ENCODE assay signal across 12 cellular contexts in genomic region chr2:54588244-54588899, GRCh38.
DNase-seq lines count a peak whose midpoint lies in the region; ATAC-seq and TF ChIP-seq lines count a peak whose summit lies in the region.
"Had no signal": no experiment of that assay in that cellular context is flagged by ENCODE, and none has a peak within 500 bp of the region (broad histone marks: within the 10 kb centered on the region; RNA-seq: fewer than 3 reads in every experiment).

No MANE protein-coding gene starts in this region.

- CTCF ChIA-PET in activated naive CD4-positive, alpha-beta T cell treated with anti-CD3 and anti-CD28 coated beads, Interleukin-2, amount 10 ng/mL, durations not matched to agents 7 days and 5 days (lab: Charles Lee) = interaction anchor here (0.7 kb wide), 1 partner anchor 64 kb away, joined by 3 read pairs; no protein-coding TSS in a partner anchor
- CTCF ChIA-PET in IMR-90 (lab: Yijun Ruan, JAX) = no interaction called here

- H4K8ac ChIP-seq in IMR-90 (ENCODE audit: low read depth in 2 of 2, low read length in 2 of 2) = no peak overlapping the region

- H3K27ac Mint-ChIP-seq in activated naive CD4-positive, alpha-beta T cell treated with anti-CD3 and anti-CD28 coated beads, Interleukin-2, amount 10 ng/mL, durations not matched to agents 7 days and 5 days = peak overlapping the region; percentile 97
- H3K27ac Mint-ChIP-seq in stimulated activated naive B cell treated with anti-CD40 and anti-IgM and Interleukin-4, amounts not matched to agents 10 μg/mL and 1 μg/mL and 100 μg/mL, for 72 hours = peak overlapping the region; percentile 88

- H3K27me3 ChIP-seq in IMR-90 (ENCODE audit: control insufficient read depth, insufficient read depth, low read length) = no peaks in the 10 kb centered on the region
- no peaks in the 10 kb centered on the region for H3K27me3 ChIP-seq in effector memory CD4-positive, alpha-beta T cell (replicated peaks; ENCODE audit: control insufficient read depth, insufficient read depth, low read length, poor library complexity, severe bottlenecking)
- H3K27me3 ChIP-seq: brain microvascular endothelial cell had no signal

- no peak overlapping the region for H4K91ac ChIP-seq in IMR-90 (ENCODE audit: insufficient read depth, low read depth, low read length)

- H4K20me1 ChIP-seq in IMR-90 (ENCODE audit: insufficient read depth, low read length) = peaks cover 14% of the 10 kb centered on the region; the same call in 1 of the 2 replicates

- 0 out of 2 replicates have a peak overlapping the region, but pooled peaks have one; percentile 7 for H3K23ac ChIP-seq in IMR-90 (ENCODE audit: low read depth, low read length)

- H2AK5ac ChIP-seq in IMR-90 (ENCODE audit: low read depth, low read length) = peak overlapping the region; percentile 86

- no peak overlapping the region for H2BK120ac ChIP-seq in IMR-90 (ENCODE audit: low read depth, low read length)

- no peak overlapping the region for H2BK5ac ChIP-seq in IMR-90 (ENCODE audit: low read depth, low read length, poor library complexity, severe bottlenecking)

- no peak for TF ChIP-seq RAD21 in IMR-90 (IDR thresholded peaks at IDR 0.05; ENCODE audit: low read length)

- peaks cover 38% of the 10 kb centered on the region for H3K36me3 Mint-ChIP-seq in activated naive CD4-positive, alpha-beta T cell treated with anti-CD3 and anti-CD28 coated beads, Interleukin-2, amount 10 ng/mL, durations not matched to agents 7 days and 5 days
- peaks cover 7 to 13% of the 10 kb centered on the region in 2 donors for H3K36me3 Mint-ChIP-seq in stimulated activated naive B cell treated with anti-CD40 and anti-IgM and Interleukin-4, amounts not matched to agents 10 μg/mL and 1 μg/mL and 100 μg/mL, for 72 hours

- no peak overlapping the region for H3K4me3 Mint-ChIP-seq in activated naive CD4-positive, alpha-beta T cell treated with anti-CD3 and anti-CD28 coated beads, Interleukin-2, amount 10 ng/mL, durations not matched to agents 7 days and 5 days
- H3K4me3 Mint-ChIP-seq in stimulated activated naive B cell treated with anti-CD40 and anti-IgM and Interleukin-4, amounts not matched to agents 10 μg/mL and 1 μg/mL and 100 μg/mL, for 72 hours = no peak overlapping the region
- H3K4me3 Mint-ChIP-seq: CD14-positive monocyte had no signal

- no peak overlapping the region for H3K9ac ChIP-seq in IMR-90 (ENCODE audit: low read depth, low read length)

- dilution Hi-C loops in IMR-90 (cut with HindIII; ENCODE audit: low sequenced_read_pairs, unreplicated experiment) = no loop called here

- H2AK9ac ChIP-seq in IMR-90 (replicated peaks; ENCODE audit: low read depth, low read length, poor library complexity) = no peak overlapping the region

- H4K5ac ChIP-seq in IMR-90 (ENCODE audit: low read depth, low read length) = no peak overlapping the region

- no peak overlapping the region for H3K56ac ChIP-seq in IMR-90 (ENCODE audit: extremely low read depth, insufficient read depth, low read length)

- no peaks in the 10 kb centered on the region for H3K9me3 ChIP-seq in IMR-90 (ENCODE audit: control insufficient read depth, insufficient read depth, low read length)
- H3K9me3 ChIP-seq in effector memory CD4-positive, alpha-beta T cell (ENCODE audit: control insufficient read depth, low read length) = no peaks in the 10 kb centered on the region

- H3K27ac ChIP-seq in IMR-90 (ENCODE audit: insufficient read depth, low read length) = no peak overlapping the region
- H3K27ac ChIP-seq in effector memory CD4-positive, alpha-beta T cell (ENCODE audit: insufficient read depth, low read length, poor library complexity, severe bottlenecking) = peak overlapping the region; percentile 69
- no peak overlapping the region for H3K27ac ChIP-seq in caudate nucleus (ENCODE audit: low read depth, low read length)

- H3K4me1 Mint-ChIP-seq in activated naive CD4-positive, alpha-beta T cell treated with anti-CD3 and anti-CD28 coated beads, Interleukin-2, amount 10 ng/mL, durations not matched to agents 7 days and 5 days = peaks cover 96% of the 10 kb centered on the region
- H3K4me1 Mint-ChIP-seq in stimulated activated naive B cell treated with anti-CD40 and anti-IgM and Interleukin-4, amounts not matched to agents 10 μg/mL and 1 μg/mL and 100 μg/mL, for 72 hours = peaks cover 52 to 90% of the 10 kb centered on the region in 2 donors

- no peaks in the 10 kb centered on the region for H3K27me3 Mint-ChIP-seq in activated naive CD4-positive, alpha-beta T cell treated with anti-CD3 and anti-CD28 coated beads, Interleukin-2, amount 10 ng/mL, durations not matched to agents 7 days and 5 days
- no peaks in the 10 kb centered on the region for H3K27me3 Mint-ChIP-seq in stimulated activated naive B cell treated with anti-CD40 and anti-IgM and Interleukin-4, amounts not matched to agents 10 μg/mL and 1 μg/mL and 100 μg/mL, for 72 hours

- no peak overlapping the region for H3K18ac ChIP-seq in IMR-90 (ENCODE audit: low read depth, low read length)

- no peak for DNase-seq in activated naive CD4-positive, alpha-beta T cell treated with anti-CD3 and anti-CD28 coated beads, Interleukin-2, amount 10 ng/mL, durations not matched to agents 7 days and 5 days
- no peak for DNase-seq in activated naive CD4-positive, alpha-beta T cell treated with Interleukin-2 at 50 U/mL for 16 hours
- DNase-seq in IMR-90 (no peak), caudate nucleus (lab: John Stamatoyannopoulos, UW) (no peak), KBM-7 (no peak)
- DNase-seq in effector memory CD4-positive, alpha-beta T cell = no peak
- no peak for DNase-seq in stimulated activated naive B cell treated with anti-CD40 and anti-IgM and Interleukin-4, amounts not matched to agents 10 μg/mL and 1 μg/mL and 100 μg/mL, for 72 hours
- DNase-seq in central memory CD4-positive, alpha-beta T cell = no peak
- DNase-seq: brain microvascular endothelial cell; stimulated activated CD4-positive, alpha-beta T cell treated with anti-CD3 and anti-CD28 coated beads, Interleukin-12 subunit alpha, Interleukin-12 subunit beta, amount 100 ng/mL, for 4 hours; substantia nigra had no signal

- intact Hi-C loops in IMR-90 (cut with micrococcal nuclease) = loop anchor here (2.0 kb wide), 1 partner anchor 14 kb away; no protein-coding TSS in a partner anchor

- H3K79me1 ChIP-seq in IMR-90 (ENCODE audit: low read depth in 1 of 2, low read length in 2 of 2) = peaks cover 53 to 79% of the 10 kb centered on the region in 2 experiments

- peaks cover 11% of the 10 kb centered on the region for H3K9me1 ChIP-seq in IMR-90 (ENCODE audit: insufficient read depth, low read length)

- no peak overlapping the region for H3K4me3 ChIP-seq in IMR-90 (ENCODE audit: insufficient read depth, low read depth, low read length)
- H3K4me3 ChIP-seq in effector memory CD4-positive, alpha-beta T cell (ENCODE audit: insufficient read depth, low read depth, low read length, poor library complexity, severe bottlenecking) = no peak overlapping the region

- no peak for TF ChIP-seq POLR2A in IMR-90 (IDR thresholded peaks at IDR 0.05; ENCODE audit: low read depth, low read length)

- no peak overlapping the region for H3K4me2 ChIP-seq in IMR-90 (ENCODE audit: low read depth, low read length)

- ATAC-seq in IMR-90 (ENCODE audit: low read depth) = no peak
- no peak for ATAC-seq in stimulated activated naive B cell treated with anti-CD40 and anti-IgM and Interleukin-4, amounts not matched to agents 10 μg/mL and 1 μg/mL and 100 μg/mL, for 72 hours (replicated peaks)

- no peaks in the 10 kb centered on the region for H3K9me3 Mint-ChIP-seq in activated naive CD4-positive, alpha-beta T cell treated with anti-CD3 and anti-CD28 coated beads, Interleukin-2, amount 10 ng/mL, durations not matched to agents 7 days and 5 days
- H3K9me3 Mint-ChIP-seq in stimulated activated naive B cell treated with anti-CD40 and anti-IgM and Interleukin-4, amounts not matched to agents 10 μg/mL and 1 μg/mL and 100 μg/mL, for 72 hours = no peaks in the 10 kb centered on the region
- H3K9me3 Mint-ChIP-seq: CD14-positive monocyte had no signal

- TF ChIP-seq CTCF in IMR-90 (conservative IDR thresholded peaks at IDR 0.05; ENCODE audit: low read depth, low read length) = no peak

- POLR2A ChIA-PET in IMR-90 (lab: Charles Lee; ENCODE audit: unreplicated experiment) = no interaction called here

- H2BK20ac ChIP-seq in IMR-90 (ENCODE audit: low read depth, low read length) = peak overlapping the region; percentile 11; the same call in 1 of the 2 replicates

- no TSS peak for BruUV-seq in IMR-90 (replicated peaks; lab: Mats Ljungman, UMichigan)

- H3K14ac ChIP-seq in IMR-90 (replicated peaks; ENCODE audit: low read depth, low read length) = no peak overlapping the region; the same call in 1 of the 2 replicates

- peaks cover 4% of the 10 kb centered on the region for H3K36me3 ChIP-seq in IMR-90 (ENCODE audit: control insufficient read depth, insufficient read depth, low read length)
- H3K36me3 ChIP-seq in effector memory CD4-positive, alpha-beta T cell (ENCODE audit: control insufficient read depth, insufficient read depth, low read length) = no peaks in the 10 kb centered on the region

- no peak overlapping the region; the same call in 1 of the 2 replicates for H3K4ac ChIP-seq in IMR-90 (ENCODE audit: low read depth, low read length)

- 0 out of 3 replicates have a peak overlapping the region, but pooled peaks have one; percentile 61 for H2BK15ac ChIP-seq in IMR-90 (ENCODE audit: low read depth, low read length)

- H3K4me1 ChIP-seq in IMR-90 (ENCODE audit: control insufficient read depth, insufficient read depth, low read length) = peaks cover 11% of the 10 kb centered on the region
- H3K4me1 ChIP-seq in effector memory CD4-positive, alpha-beta T cell (ENCODE audit: control insufficient read depth, insufficient read depth, low read length, poor library complexity, severe bottlenecking) = peaks cover 72% of the 10 kb centered on the region

- in situ Hi-C loops in IMR-90 (cut with MboI; ENCODE audit: low sequenced_read_pairs) = no loop called here
- in situ Hi-C loops in KBM-7 (cut with MboI; ENCODE audit: low pct_unique_long_range_greater_than_20kb, low sequenced_read_pairs) = no loop called here

- no CpG with 5 or more reads among the region's 1 CpG for WGBS in IMR-90 (ENCODE audit: extremely low coverage in 2 of 2, insufficient read length in 1 of 2), 2 experiments

- H2AFZ ChIP-seq in IMR-90 (replicated peaks; ENCODE audit: low read length, poor library complexity) = no peak overlapping the region

TF ChIP-seq in IMR-90, 13 proteins besides CTCF, POLR2A, EP300 and RAD21 (continues in another document):
- TF ChIP-seq RFX5 (IDR thresholded peaks at IDR 0.05; ENCODE audit: low read depth, low read length) (no peak), MAZ (IDR thresholded peaks at IDR 0.05; ENCODE audit: borderline replicate concordance, low read depth, low read length) (no peak), MXI1 (IDR thresholded peaks at IDR 0.05; ENCODE audit: borderline replicate concordance, low read depth, low read length) (no peak), CHD1 (IDR thresholded peaks at IDR 0.05; ENCODE audit: low read depth, low read length) (no peak), MAFK (IDR thresholded peaks at IDR 0.05; ENCODE audit: low read depth, low read length) (no peak), CEBPB (IDR thresholded peaks at IDR 0.05; ENCODE audit: low read depth, low read length) (no peak), SMC3 (IDR thresholded peaks at IDR 0.05; ENCODE audit: low read depth, low read length) (no peak)
